In the genomic region with DNA sequence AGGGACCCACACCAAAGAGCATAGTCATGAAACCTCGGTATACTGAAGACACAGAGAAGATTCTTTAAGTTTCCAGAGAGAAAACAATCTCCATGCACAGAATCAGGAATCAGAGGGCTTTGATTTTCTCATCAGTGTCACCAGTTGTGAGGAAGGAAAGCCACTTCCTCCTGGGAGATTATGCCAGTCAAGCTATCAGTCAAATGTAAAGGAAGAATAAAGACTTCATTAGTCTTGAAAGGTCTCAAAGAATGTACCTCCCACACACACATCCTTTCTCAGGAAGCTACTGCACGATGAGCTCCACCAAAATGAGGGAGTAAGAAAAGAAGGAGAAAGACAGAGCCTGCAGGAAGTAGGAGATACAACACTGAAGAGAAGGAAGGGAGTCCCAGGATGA, we compare ENCODE assay signal across 22 cellular contexts.
"Had no signal": no experiment of that assay in that cellular context is flagged by ENCODE, and none has a peak within 500 bp of the region (broad histone marks: within the 10 kb centered on the region; RNA-seq: fewer than 3 reads in every experiment).

No MANE protein-coding gene starts in this region.

- H3K36me3 ChIP-seq: gastrocnemius medialis, neural progenitor cell, prostate gland, sigmoid colon, stomach, thyroid gland, vagina had no signal

- H3K9ac ChIP-seq: neural progenitor cell had no signal

- H3K27ac ChIP-seq: dorsolateral prefrontal cortex, epithelial cell of prostate, gastrocnemius medialis, neural progenitor cell, prostate gland, sigmoid colon, stomach, thyroid gland, vagina had no signal

- H3K9me3 ChIP-seq: gastrocnemius medialis, mucosa of descending colon, prostate gland, sigmoid colon, stomach, thyroid gland, vagina had no signal

- DNase-seq: dorsolateral prefrontal cortex; effector CD8-positive, alpha-beta T cell; endodermal cell; foreskin fibroblast; gastrocnemius medialis; mesenchymal stem cell; mucosa of descending colon; naive B cell; nucleus accumbens; right cardiac atrium; sigmoid colon; stimulated activated CD4-positive, alpha-beta T cell treated with anti-CD3 and anti-CD28 coated beads, Interleukin-2, amount 100 ng/mL, for 24 hours; stimulated activated CD4-positive, alpha-beta T cell treated with anti-CD3 and anti-CD28 coated beads, Interleukin-4, amount 100 ng/mL, for 24 hours; stimulated activated naive CD4-positive, alpha-beta T cell treated with Interleukin-2 at 50 U/mL for 16 hours; stomach; thyroid gland; trophoblast cell had no signal

- H3K4me3 ChIP-seq: dorsolateral prefrontal cortex, gastrocnemius medialis, lung, mucosa of descending colon, neural progenitor cell, prostate gland, sigmoid colon, stomach, thyroid gland, vagina had no signal

- H3K4me2 ChIP-seq: neural progenitor cell had no signal

- H3K4me1 ChIP-seq: gastrocnemius medialis, neural progenitor cell, prostate gland, sigmoid colon, stomach, thyroid gland, vagina had no signal

- H3K27me3 ChIP-seq: dorsolateral prefrontal cortex, gastrocnemius medialis, neural progenitor cell, sigmoid colon, stomach, thyroid gland, vagina had no signal

- H2AFZ ChIP-seq: neural progenitor cell had no signal
